Comparison of ENCODE assay signal across 14 cellular contexts in genomic region chr2:209472871-209473270, GRCh38. TPM values are rescaled to one million over a fixed set of nuclear protein-coding genes. Genes with fewer than 3 reads are reported as not detected.
DNase-seq lines count a peak whose midpoint lies in the region; FAIRE-seq and TF ChIP-seq lines count a peak whose summit lies in the region.
"Had no signal": no experiment of that assay in that cellular context is flagged by ENCODE, and none has a peak within 500 bp of the region (broad histone marks: within the 10 kb centered on the region; RNA-seq: fewer than 3 reads in every experiment).

No MANE protein-coding gene starts in this region.

- H3K9me1 ChIP-seq in endothelial cell of umbilical vein (replicated peaks; ENCODE audit: control insufficient read depth, extremely low read depth, insufficient read depth, low read length), result no peaks in the 10 kb centered on the region

- peak; percentile 45 for DNase-seq in EL
- DNase-seq in NB4 (ENCODE audit: low read depth), result peak; percentile 82
- peak; percentile 8 for DNase-seq in endothelial cell of umbilical vein (ENCODE audit: low read depth, low spot score)
- DNase-seq in non-pigmented ciliary epithelial cell (ENCODE audit: low read depth), result peak; percentile 51
- DNase-seq in mucosa of gallbladder (ENCODE audit: low spot score), result no peak
- no peak for DNase-seq in stimulated activated CD4-positive, alpha-beta T cell treated with anti-CD3 and anti-CD28 coated beads, Interleukin-4, amount 100 ng/mL, for 24 hours
- DNase-seq in vagina (ENCODE audit: extremely low spot score in 2 of 2), result no peak
- DNase-seq in superior temporal gyrus (ENCODE audit: extremely low spot score), result no peak
- DNase-seq: CD8-positive, alpha-beta memory T cell; left ventricle myocardium inferior; ovary; stimulated activated naive B cell treated with anti-CD40 and anti-IgM and Interleukin-4, amounts not matched to agents 10 μg/mL and 1 μg/mL and 100 μg/mL, for 72 hours; T-helper 9 cell had no signal

- H3K27me3 ChIP-seq in endothelial cell of umbilical vein (ENCODE audit: control insufficient read depth in 2 of 2, insufficient read depth in 2 of 2, low read length in 2 of 2) (no peaks in the 10 kb centered on the region), vagina (no peaks in the 10 kb centered on the region)
- H3K27me3 ChIP-seq: ovary had no signal

- H2AFZ ChIP-seq in endothelial cell of umbilical vein (ENCODE audit: low read depth, low read length), result peak overlapping the region; percentile 64

- H3K4me1 ChIP-seq in endothelial cell of umbilical vein (ENCODE audit: control insufficient read depth, extremely low read depth, insufficient read depth, low read length) (peaks cover 42% of the 10 kb centered on the region), vagina (peaks cover 15% of the 10 kb centered on the region)

- intact Hi-C loops in endothelial cell of umbilical vein (cut with micrococcal nuclease) (no loop called here), vagina (cut with DNase I) (no loop called here)

- dilution Hi-C loops in endothelial cell of umbilical vein (cut with MboI; ENCODE audit: extremely low pct_ligation_motif_present, low sequenced_read_pairs), result no loop called here

- TF ChIP-seq CTCF in NB4 (IDR thresholded peaks at IDR 0.05; ENCODE audit: low read depth, low read length) (no peak), endothelial cell of umbilical vein (IDR thresholded peaks at IDR 0.05; ENCODE audit: extremely low read depth in 1 of 2, insufficient read depth in 1 of 2, low read depth in 1 of 2, low read length in 2 of 2) (no peak), vagina (IDR thresholded peaks at IDR 0.05) (no peak)

- FAIRE-seq in endothelial cell of umbilical vein (lab: Jason Lieb, UNC), result no peak

- BruUV-seq in endothelial cell of umbilical vein (replicated peaks; lab: Mats Ljungman, UMichigan), result no TSS peak

- no peaks in the 10 kb centered on the region for H4K20me1 ChIP-seq in endothelial cell of umbilical vein (replicated peaks; ENCODE audit: control insufficient read depth, extremely low read depth, insufficient read depth, low read length)

- H3K79me2 ChIP-seq in endothelial cell of umbilical vein (ENCODE audit: control insufficient read depth, insufficient read depth, low read length), result no peaks in the 10 kb centered on the region

- H3K36me3 ChIP-seq in endothelial cell of umbilical vein (ENCODE audit: control insufficient read depth in 2 of 2, extremely low read depth in 1 of 2, insufficient read depth in 2 of 2, low read length in 2 of 2), result no peaks in the 10 kb centered on the region
- no peaks in the 10 kb centered on the region for H3K36me3 ChIP-seq in vagina
- H3K36me3 ChIP-seq: left ventricle myocardium inferior, ovary had no signal

- POLR2A ChIA-PET in endothelial cell of umbilical vein (lab: Charles Lee), result no interaction called here

- peak overlapping the region; percentile 11 for H3K4me2 ChIP-seq in endothelial cell of umbilical vein (ENCODE audit: insufficient read depth, low read length)

- H3K4me3 ChIP-seq in NB4 (ENCODE audit: low read depth, low read length) (peak overlapping the region; percentile 33), endothelial cell of umbilical vein (replicated peaks in 1 of 3; ENCODE audit: insufficient read depth in 1 of 3, low read depth in 1 of 3, low read length in 3 of 3) (no peak overlapping the region), vagina (no peak overlapping the region)
- H3K4me3 ChIP-seq: coronary artery, left ventricle myocardium inferior, ovary had no signal

- CTCF ChIA-PET in endothelial cell of umbilical vein (lab: Charles Lee), result interaction anchor here (1.7 to 7.8 kb wide), 2 partner anchors 9 to 48 kb away, joined by 4 to 60 read pairs; partner anchors contain the start of gene MAP2

- no peak overlapping the region for H3K9ac ChIP-seq in endothelial cell of umbilical vein (replicated peaks; ENCODE audit: extremely low read depth, insufficient read depth, low read length)

- H3K27ac ChIP-seq in endothelial cell of umbilical vein (ENCODE audit: insufficient read depth, low read depth, low read length), result peak overlapping the region; percentile 54
- no peak overlapping the region for H3K27ac ChIP-seq in vagina
- H3K27ac ChIP-seq: left ventricle myocardium inferior, ovary had no signal

- no peak for TF ChIP-seq POLR2A in NB4 (IDR thresholded peaks at IDR 0.05; ENCODE audit: extremely low read depth, insufficient read length)
- no peak for TF ChIP-seq POLR2A in endothelial cell of umbilical vein (IDR thresholded peaks at IDR 0.05; ENCODE audit: low read depth, low read length)
- TF ChIP-seq POLR2A in vagina (IDR thresholded peaks at IDR 0.05), result no peak

- H3K9me3 ChIP-seq in endothelial cell of umbilical vein (replicated peaks; ENCODE audit: control insufficient read depth, insufficient read depth, low read length) (no peaks in the 10 kb centered on the region), vagina (no peaks in the 10 kb centered on the region)
- H3K9me3 ChIP-seq: left ventricle myocardium inferior, ovary had no signal

TF ChIP-seq in endothelial cell of umbilical vein, 7 proteins besides CTCF, POLR2A, EP300 and RAD21:
- TF ChIP-seq FOS (IDR thresholded peaks at IDR 0.05; ENCODE audit: borderline replicate concordance, insufficient read depth, low read length), result no peak
- TF ChIP-seq JUN (IDR thresholded peaks at IDR 0.05; ENCODE audit: borderline replicate concordance, insufficient read depth, insufficient read length, low read depth), result no peak
- no peak for TF ChIP-seq EZH2 (IDR thresholded peaks at IDR 0.05; ENCODE audit: borderline replicate concordance, low read depth, low read length, severe bottlenecking)
- TF ChIP-seq POLR2AphosphoS5 (IDR thresholded peaks at IDR 0.05; ENCODE audit: insufficient read depth, low read depth, low read length), result no peak
- TF ChIP-seq MYC (IDR thresholded peaks at IDR 0.05; ENCODE audit: low read depth, low read length), result no peak
- no peak for TF ChIP-seq GATA2 (IDR thresholded peaks at IDR 0.05; ENCODE audit: insufficient read depth, insufficient read length, low read depth, low read length)
- TF ChIP-seq MAX (IDR thresholded peaks at IDR 0.05; ENCODE audit: insufficient read depth, insufficient read length), result no peak

RNA-seq across cellular contexts. Expression of gene MAP2, which starts 49.0 kb away (rescaled TPM):
- 46.1 and 61.2 TPM in 2 replicates for total RNA-seq in endothelial cell of umbilical vein
- polyA plus RNA-seq in endothelial cell of umbilical vein, result 19.3 and 19.4 TPM in 2 replicates
- 13.9 and 16.4 TPM in 2 replicates for polyA plus RNA-seq in endothelial cell of umbilical vein (2011; cell fraction: cytosol; rRNA removed)
- 38.3 and 47.6 TPM in 2 replicates for polyA plus RNA-seq in endothelial cell of umbilical vein (2011; cell fraction: nucleus; rRNA removed)
- 6.8 and 11.9 TPM in 2 replicates for polyA plus RNA-seq in endothelial cell of umbilical vein (2012)
- 64.2 and 75.5 TPM in 2 replicates for polyA minus RNA-seq in endothelial cell of umbilical vein
- 1.4 TPM for polyA minus RNA-seq in endothelial cell of umbilical vein (2011; cell fraction: cytosol; rRNA and poly(A)+ RNA removed)
- 95.7 and 106 TPM in 2 replicates for polyA minus RNA-seq in endothelial cell of umbilical vein (2011; cell fraction: nucleus; rRNA and poly(A)+ RNA removed)
- 43.9 TPM for total RNA-seq in mucosa of gallbladder
- total RNA-seq in vagina, result 15.5 TPM
- total RNA-seq: CD8-positive, alpha-beta memory T cell had no signal

Comparison
In these comparisons a context has a peak if more than half of its experiments do, and no peak if none do; other contexts are left out.
1. DNase-seq: peak in EL (single experiment), NB4 (single experiment), endothelial cell of umbilical vein (single experiment) and non-pigmented ciliary epithelial cell (single experiment); none in mucosa of gallbladder (single experiment), stimulated activated CD4-positive, alpha-beta T cell treated with anti-CD3 and anti-CD28 coated beads, Interleukin-4, amount 100 ng/mL, for 24 hours (single experiment), vagina (0 of 2) and superior temporal gyrus (single experiment).